In the genomic region with DNA sequence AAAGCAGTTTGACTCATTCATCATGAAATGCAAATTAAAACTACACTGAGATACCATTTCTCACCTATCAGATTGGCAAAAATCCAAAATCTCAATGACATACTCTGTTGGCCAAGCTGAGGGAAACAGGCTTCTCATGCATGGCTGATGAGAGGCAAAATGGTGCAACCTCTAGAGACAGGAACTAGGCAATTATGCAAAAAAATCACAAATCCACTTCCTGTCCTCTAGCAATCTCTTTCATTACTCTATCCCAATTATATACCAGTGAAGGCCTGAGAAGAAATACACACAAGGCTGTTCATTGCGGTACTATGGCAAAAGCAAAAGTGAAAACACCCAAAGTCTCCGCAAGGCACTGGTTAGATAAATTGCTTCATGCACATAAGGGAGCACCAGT, we compare ENCODE assay signal across 8 cellular contexts. TPM values are rescaled to one million over a fixed set of nuclear protein-coding genes. Genes with fewer than 3 reads are reported as not detected.
A peak's percentile ranks its signal among the peaks of the same experiment; 100 is the strongest.
DNase-seq lines count a peak whose midpoint lies in the region; ATAC-seq and TF ChIP-seq lines count a peak whose summit lies in the region.

No MANE protein-coding gene starts in this region.

- H3K4me1 ChIP-seq in OCI-LY7 (ENCODE audit: insufficient read depth, low read length, poor library complexity, severe bottlenecking) (peaks cover 12% of the 10 kb centered on the region), gastroesophageal sphincter (no peaks in the 10 kb centered on the region)

- no peak for TF ChIP-seq CTCF in OCI-LY7 (conservative IDR thresholded peaks at IDR 0.05; ENCODE audit: low read length)
- TF ChIP-seq CTCF in gastroesophageal sphincter (IDR thresholded peaks at IDR 0.05), result no peak

- no peaks in the 10 kb centered on the region for H3K27me3 ChIP-seq in gastroesophageal sphincter

- TF ChIP-seq POLR2A in gastroesophageal sphincter (IDR thresholded peaks at IDR 0.05), result no peak

- no peak for TF ChIP-seq EP300 in gastroesophageal sphincter (IDR thresholded peaks at IDR 0.05)

- no peaks in the 10 kb centered on the region for H3K9me3 ChIP-seq in OCI-LY7 (ENCODE audit: low read length)
- H3K9me3 ChIP-seq in gastroesophageal sphincter, result no peaks in the 10 kb centered on the region

- no TSS peak for BruUV-seq in OCI-LY7 (replicated peaks; lab: Mats Ljungman, UMichigan)

- POLR2A ChIA-PET in OCI-LY7 (lab: Charles Lee), result no interaction called here

- H3K36me3 ChIP-seq in OCI-LY7 (ENCODE audit: insufficient read depth, low read length), result peaks cover 35% of the 10 kb centered on the region
- no peaks in the 10 kb centered on the region for H3K36me3 ChIP-seq in gastroesophageal sphincter

- H3K4me3 ChIP-seq in OCI-LY7 (ENCODE audit: low read depth, low read length, poor library complexity, severe bottlenecking) (no peak overlapping the region), gastroesophageal sphincter (no peak overlapping the region)

- 83 to 96% methylated on average over 1 to 2 of the region's 2 CpGs for WGBS in gastroesophageal sphincter (ENCODE audit: low coverage in 1 of 2), 2 donors

- ATAC-seq in GM18498 (IDR thresholded peaks at IDR 0.05; ENCODE audit: unreplicated experiment) (peak; percentile 96), GM21447 (IDR thresholded peaks at IDR 0.05; ENCODE audit: unreplicated experiment) (peak; percentile 92), HG03432 (IDR thresholded peaks at IDR 0.05; ENCODE audit: unreplicated experiment) (peak; percentile 92), gastroesophageal sphincter (no peak)

- H3K4me2 ChIP-seq in OCI-LY7 (ENCODE audit: low read length), result peak overlapping the region; percentile 28; the same call in 1 of the 2 replicates

- no peaks in the 10 kb centered on the region for H3K79me2 ChIP-seq in OCI-LY7 (ENCODE audit: insufficient read depth, low read depth, low read length)

- H4K20me1 ChIP-seq in OCI-LY7 (ENCODE audit: insufficient read depth, low read length), result no peaks in the 10 kb centered on the region

- DNase-seq in OCI-LY7 (ENCODE audit: low spot score), result peak; percentile 31
- DNase-seq in activated CD4-positive, alpha-beta T cell treated with anti-CD3 and anti-CD28 coated beads, Interleukin-2, amount 50 U/mL, for 4 hours, result no peak
- DNase-seq in activated CD4-positive, CD25-positive, alpha-beta regulatory T cell treated with anti-CD3 and anti-CD28 coated beads, Interleukin-2, amount 50 U/mL, for 72 hours, result no peak
- DNase-seq in NK-92 (lab: John Stamatoyannopoulos, UW; ENCODE audit: unreplicated experiment), result no peak

- H3K27ac ChIP-seq in OCI-LY7 (ENCODE audit: low read depth, low read length, poor library complexity, severe bottlenecking) (no peak overlapping the region), gastroesophageal sphincter (no peak overlapping the region)

- H2AFZ ChIP-seq in OCI-LY7 (ENCODE audit: low read length), result no peak overlapping the region

- CTCF ChIA-PET in OCI-LY7 (lab: Charles Lee; ENCODE audit: unreplicated experiment), result no interaction called here

- H3K9me2 ChIP-seq in OCI-LY7 (ENCODE audit: insufficient read depth, low read length), result no peaks in the 10 kb centered on the region

- intact Hi-C loops in OCI-LY7 (cut with micrococcal nuclease; ENCODE audit: unreplicated experiment), result no loop called here

RNA-seq across cellular contexts. Expression of gene PTPRN2, which starts 25.9 kb away (rescaled TPM):
- 0.39 TPM in 1 of 2 replicates, not detected in the other for total RNA-seq in OCI-LY7 (2014; rRNA removed; shearing (Covaris generic))
- 0.35 and 0.70 TPM in 2 replicates for total RNA-seq in OCI-LY7 (2022)
- total RNA-seq in gastroesophageal sphincter, result 1 to 10 TPM; 1.7 to 4.7 (median 3.3) TPM
